ENCODE assay signal across 26 cellular contexts in the genomic region with DNA sequence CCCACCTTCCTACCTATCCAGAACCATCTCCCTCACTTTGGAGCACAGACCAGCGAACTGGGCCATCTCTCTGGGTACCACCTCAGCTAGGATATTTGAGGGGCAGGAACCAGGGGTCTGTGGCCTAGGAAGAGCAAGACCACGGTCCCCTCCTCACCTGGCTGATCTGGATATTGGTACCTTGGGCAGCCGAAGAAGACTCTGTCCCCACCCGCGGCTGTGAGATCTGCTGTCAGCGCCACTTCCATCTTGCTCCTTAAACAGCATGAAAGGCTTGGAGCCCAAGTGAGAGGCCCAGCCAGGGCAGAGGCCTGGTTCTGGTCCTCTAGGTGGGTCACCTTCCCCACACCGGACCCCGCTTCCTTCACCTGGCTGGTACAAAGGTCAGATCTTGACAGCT. TPM values are rescaled to one million over a fixed set of nuclear protein-coding genes. Genes with fewer than 3 reads are reported as not detected.
DNase-seq lines count a peak whose midpoint lies in the region; ATAC-seq and TF ChIP-seq lines count a peak whose summit lies in the region.
"Had no signal": no experiment of that assay in that cellular context is flagged by ENCODE, and none has a peak within 500 bp of the region (broad histone marks: within the 10 kb centered on the region; RNA-seq: fewer than 3 reads in every experiment).

No MANE protein-coding gene starts in this region.

- H3K4me1 ChIP-seq in ACC112 (ENCODE audit: control insufficient read depth, insufficient read depth, low read length, unreplicated experiment): peaks cover 50% of the 10 kb centered on the region

- H3K36me3 Mint-ChIP-seq in HFFc6 (ENCODE audit: low read depth) (peaks cover 26% of the 10 kb centered on the region), neural crest cell (ENCODE audit: low read depth) (peaks cover 6% of the 10 kb centered on the region)

- H3K4me3 ChIP-seq in ACC112 (ENCODE audit: low read depth, low read length): no peak overlapping the region
- H3K4me3 ChIP-seq: A549, GM12878 had no signal

- H3K9me3 Mint-ChIP-seq in HFFc6: no peaks in the 10 kb centered on the region
- H3K9me3 Mint-ChIP-seq in neural crest cell: no peaks in the 10 kb centered on the region
- H3K9me3 Mint-ChIP-seq: CD14-positive monocyte; CD8-positive, alpha-beta memory T cell had no signal

- H3K79me2 ChIP-seq in ACC112 (ENCODE audit: control insufficient read depth, insufficient read depth, low read length, unreplicated experiment): no peaks in the 10 kb centered on the region

- ATAC-seq in HG03095 (IDR thresholded peaks at IDR 0.05; ENCODE audit: unreplicated experiment): no peak
- ATAC-seq: A549, GM12878, HCT116, Panc1 had no signal

- no peak overlapping the region for H3K4me3 Mint-ChIP-seq in HFFc6
- H3K4me3 Mint-ChIP-seq in neural crest cell: peak overlapping the region; percentile 41
- H3K4me3 Mint-ChIP-seq: CD14-positive monocyte had no signal

- H3K27me3 ChIP-seq in ACC112 (ENCODE audit: insufficient read depth, low read length): no peaks in the 10 kb centered on the region
- H3K27me3 ChIP-seq: BE2C had no signal

- peak overlapping the region; percentile 92; the same call in 1 of the 2 replicates for H3K27ac ChIP-seq in ACC112 (ENCODE audit: low read depth, low read length)
- peak overlapping the region; percentile 95; the same call in 1 of the 2 replicates for H3K27ac ChIP-seq in VCaP
- H3K27ac ChIP-seq: KMS-11 had no signal

- H3K27me3 Mint-ChIP-seq in HFFc6 (ENCODE audit: insufficient read depth): peaks cover 6% of the 10 kb centered on the region
- H3K27me3 Mint-ChIP-seq in neural crest cell (ENCODE audit: low read depth): peaks cover 17% of the 10 kb centered on the region

- H3K36me3 ChIP-seq in ACC112 (ENCODE audit: insufficient read depth, low read length): peaks cover 9% of the 10 kb centered on the region; the same call in 1 of the 2 replicates

- in situ Hi-C loops in KBM-7 (cut with MboI; ENCODE audit: low pct_unique_long_range_greater_than_20kb, low sequenced_read_pairs): no loop called here

- TF ChIP-seq CTCF in HFFc6 (IDR thresholded peaks at IDR 0.05): no peak
- TF ChIP-seq CTCF in VCaP (conservative IDR thresholded peaks at IDR 0.05): no peak
- no peak for TF ChIP-seq CTCF in neural crest cell (conservative IDR thresholded peaks at IDR 0.05)

- no peak overlapping the region for H2AFZ ChIP-seq in ACC112 (ENCODE audit: low read length, unreplicated experiment)

- peaks cover 69% of the 10 kb centered on the region for H3K4me1 Mint-ChIP-seq in HFFc6 (ENCODE audit: low read depth)
- H3K4me1 Mint-ChIP-seq in neural crest cell: peaks cover 13% of the 10 kb centered on the region

- peak overlapping the region; percentile 87; the same call in 1 of the 2 replicates for H3K27ac Mint-ChIP-seq in HFFc6
- no peak overlapping the region for H3K27ac Mint-ChIP-seq in neural crest cell (ENCODE audit: unreplicated experiment)

- DNase-seq in HFFc6: no peak
- no peak for DNase-seq in neural crest cell (ENCODE audit: low read depth, low spot score)
- DNase-seq in KBM-7: no peak
- DNase-seq in NCI-H2196 treated with DMSO at 0.1 percent for 48 hours (lab: John Stamatoyannopoulos, UW; ENCODE audit: unreplicated experiment): no peak
- DNase-seq: BE2C; CD8-positive, alpha-beta memory T cell; DMS 273 treated with DMSO at 0.1 percent for 48 hours; EL; GDM1; NCI-H1048; NCI-H1694; NCI-H2029 treated with DMSO at 0.1 percent for 48 hours; NCI-H226; NCI-H69; SIG-M5; SK-N-SH; SW 1271 had no signal

RNA-seq across cellular contexts. Expression of a gene that starts 26.6 kb away (rescaled TPM):
- total RNA-seq in HFFc6 (2021; fragmentation: NEBNext Ultra II Directional; extraction: Animal tissue kit (Norgen Biotek cat#: 25700)): 100 to 1,000 TPM; 497 to 608 (median 536) TPM
- total RNA-seq in neural crest cell: 181 and 184 TPM in 2 replicates

RNA-seq across cellular contexts. Expression of a gene that starts 44.7 kb away (rescaled TPM):
- 10 to 100 TPM; 61.2 to 75.4 (median 69.2) TPM for total RNA-seq in HFFc6 (2021; fragmentation: NEBNext Ultra II Directional; extraction: Animal tissue kit (Norgen Biotek cat#: 25700))
- total RNA-seq in neural crest cell: 92.4 and 93.1 TPM in 2 replicates
